ENCODE assay signal across 20 cellular contexts in genomic region chr10:79392506-79393176, GRCh38. TPM values are rescaled to one million over a fixed set of nuclear protein-coding genes. Genes with fewer than 3 reads are reported as not detected.
DNase-seq lines count a peak whose midpoint lies in the region; ATAC-seq, FAIRE-seq and TF ChIP-seq lines count a peak whose summit lies in the region.
"Had no signal": no experiment of that assay in that cellular context is flagged by ENCODE, and none has a peak within 500 bp of the region (broad histone marks: within the 10 kb centered on the region; RNA-seq: fewer than 3 reads in every experiment).

No MANE protein-coding gene starts in this region.

- H3K9me3 Mint-ChIP-seq in activated T-helper 17 cell treated with anti-CD3 and anti-CD28 coated beads, Interleukin-2, amount 50 U/mL, for 72 hours = no peaks in the 10 kb centered on the region
- no peaks in the 10 kb centered on the region for H3K9me3 Mint-ChIP-seq in endodermal cell
- H3K9me3 Mint-ChIP-seq in stimulated activated effector memory CD8-positive, alpha-beta T cell treated with anti-CD3 and anti-CD28 coated beads, Interleukin-12 subunit alpha, Interleukin-12 subunit beta, amount 100 ng/mL, for 72 hours = no peaks in the 10 kb centered on the region
- H3K9me3 Mint-ChIP-seq in CD4-positive, alpha-beta T cell = no peaks in the 10 kb centered on the region
- H3K9me3 Mint-ChIP-seq: activated T-cell treated with anti-CD3 and anti-CD28 coated beads, Interleukin-2, amount 50 U/mL, for 24 hours; naive thymus-derived CD4-positive, alpha-beta T cell had no signal

- no peak for TF ChIP-seq CTCF in endodermal cell (conservative IDR thresholded peaks at IDR 0.05)
- no peak for TF ChIP-seq CTCF in CD4-positive, alpha-beta T cell (IDR thresholded peaks at IDR 0.05)

- peak; percentile 18 for DNase-seq in endodermal cell
- DNase-seq in left lobe of liver (ENCODE audit: low spot score) = peak; percentile 30
- DNase-seq in stimulated activated effector memory CD8-positive, alpha-beta T cell treated with anti-CD3 and anti-CD28 coated beads, Interleukin-12 subunit alpha, Interleukin-12 subunit beta, amount 100 ng/mL, for 72 hours (ENCODE audit: low spot score in 2 of 2) = no peak
- no peak for DNase-seq in CD4-positive, alpha-beta T cell
- DNase-seq in GM19239 (ENCODE audit: insufficient read length, low spot score) = no peak
- DNase-seq: activated T-cell treated with anti-CD3 and anti-CD28 coated beads, Interleukin-2, amount 50 U/mL, for 24 hours; brain microvascular endothelial cell; dermis blood vessel endothelial cell; hippocampal formation; mesendoderm; naive thymus-derived CD4-positive, alpha-beta T cell; NCI-H1417; NCI-H524 had no signal

- H3K4me1 Mint-ChIP-seq in activated T-helper 17 cell treated with anti-CD3 and anti-CD28 coated beads, Interleukin-2, amount 50 U/mL, for 72 hours = no peaks in the 10 kb centered on the region
- no peaks in the 10 kb centered on the region for H3K4me1 Mint-ChIP-seq in endodermal cell
- no peaks in the 10 kb centered on the region for H3K4me1 Mint-ChIP-seq in stimulated activated effector memory CD8-positive, alpha-beta T cell treated with anti-CD3 and anti-CD28 coated beads, Interleukin-12 subunit alpha, Interleukin-12 subunit beta, amount 100 ng/mL, for 72 hours
- H3K4me1 Mint-ChIP-seq in CD4-positive, alpha-beta T cell (ENCODE audit: low read depth) = no peaks in the 10 kb centered on the region

- no peak for ATAC-seq in activated T-helper 17 cell treated with anti-CD3 and anti-CD28 coated beads, Interleukin-2, amount 50 U/mL, for 72 hours (replicated peaks)
- ATAC-seq in left lobe of liver = no peak
- no peak for ATAC-seq in stimulated activated effector memory CD8-positive, alpha-beta T cell treated with anti-CD3 and anti-CD28 coated beads, Interleukin-12 subunit alpha, Interleukin-12 subunit beta, amount 100 ng/mL, for 72 hours
- ATAC-seq in HG02884 (IDR thresholded peaks at IDR 0.05; ENCODE audit: unreplicated experiment) = no peak
- no peak for ATAC-seq in CD4-positive, alpha-beta T cell (ENCODE audit: poor library complexity)
- no peak for ATAC-seq in HG03342 (IDR thresholded peaks at IDR 0.05; ENCODE audit: unreplicated experiment)
- ATAC-seq: activated CD4-positive, CD25-positive, alpha-beta regulatory T cell treated with anti-CD3 and anti-CD28 coated beads, Interleukin-2, amount 50 U/mL, for 24 hours; naive thymus-derived CD4-positive, alpha-beta T cell had no signal

- no peaks in the 10 kb centered on the region for H3K9me3 ChIP-seq in endodermal cell (ENCODE audit: control insufficient read depth, low read length)
- no peaks in the 10 kb centered on the region for H3K9me3 ChIP-seq in CD4-positive, alpha-beta T cell (ENCODE audit: control insufficient read depth, low read length)

- POLR2A ChIA-PET in CD4-positive, alpha-beta T cell (lab: Charles Lee) = no interaction called here

- H3K27ac ChIP-seq in endodermal cell (ENCODE audit: low read depth, low read length) = no peak overlapping the region
- no peak overlapping the region for H3K27ac ChIP-seq in CD4-positive, alpha-beta T cell (ENCODE audit: low read depth, low read length)
- H3K27ac ChIP-seq: brain microvascular endothelial cell had no signal

- H3K9ac ChIP-seq in endodermal cell (ENCODE audit: extremely low read depth, low read length, poor library complexity, severe bottlenecking) = no peak overlapping the region

- H3K4me3 Mint-ChIP-seq in activated T-helper 17 cell treated with anti-CD3 and anti-CD28 coated beads, Interleukin-2, amount 50 U/mL, for 72 hours = no peak overlapping the region
- H3K4me3 Mint-ChIP-seq in endodermal cell = no peak overlapping the region
- no peak overlapping the region for H3K4me3 Mint-ChIP-seq in stimulated activated effector memory CD8-positive, alpha-beta T cell treated with anti-CD3 and anti-CD28 coated beads, Interleukin-12 subunit alpha, Interleukin-12 subunit beta, amount 100 ng/mL, for 72 hours
- no peak overlapping the region for H3K4me3 Mint-ChIP-seq in CD4-positive, alpha-beta T cell
- H3K4me3 Mint-ChIP-seq: activated naive CD8-positive, alpha-beta T cell; activated T-cell treated with anti-CD3 and anti-CD28 coated beads, Interleukin-2, amount 50 U/mL, for 24 hours; CD14-positive monocyte; naive thymus-derived CD4-positive, alpha-beta T cell had no signal

- no peaks in the 10 kb centered on the region for H3K36me3 Mint-ChIP-seq in activated T-helper 17 cell treated with anti-CD3 and anti-CD28 coated beads, Interleukin-2, amount 50 U/mL, for 72 hours (ENCODE audit: low read depth)
- H3K36me3 Mint-ChIP-seq in endodermal cell (ENCODE audit: low read depth) = peaks cover 4% of the 10 kb centered on the region
- no peaks in the 10 kb centered on the region for H3K36me3 Mint-ChIP-seq in stimulated activated effector memory CD8-positive, alpha-beta T cell treated with anti-CD3 and anti-CD28 coated beads, Interleukin-12 subunit alpha, Interleukin-12 subunit beta, amount 100 ng/mL, for 72 hours
- no peaks in the 10 kb centered on the region for H3K36me3 Mint-ChIP-seq in CD4-positive, alpha-beta T cell (ENCODE audit: low read depth)
- H3K36me3 Mint-ChIP-seq: activated naive CD8-positive, alpha-beta T cell; naive thymus-derived CD4-positive, alpha-beta T cell had no signal

- H3K27me3 ChIP-seq in endodermal cell (ENCODE audit: control insufficient read depth, insufficient read depth, low read length, poor library complexity, severe bottlenecking) = no peaks in the 10 kb centered on the region
- H3K27me3 ChIP-seq in CD4-positive, alpha-beta T cell (ENCODE audit: control insufficient read depth, insufficient read depth, low read length) = no peaks in the 10 kb centered on the region
- H3K27me3 ChIP-seq: brain microvascular endothelial cell had no signal

- 68 to 79% methylated on average over 4 to 6 of the region's 6 CpGs for WGBS in endodermal cell (ENCODE audit: insufficient coverage in 1 of 2, insufficient read length in 1 of 2), 2 experiments

- H3K36me3 ChIP-seq in endodermal cell (ENCODE audit: control insufficient read depth, insufficient read depth, low read length) = no peaks in the 10 kb centered on the region

- intact Hi-C loops in CD4-positive, alpha-beta T cell (cut with DNase I, micrococcal nuclease) = no loop called here

- FAIRE-seq in GM19239 (lab: Jason Lieb, UNC) = no peak
- FAIRE-seq: G401.6 had no signal

- no peaks in the 10 kb centered on the region for H3K27me3 Mint-ChIP-seq in activated T-helper 17 cell treated with anti-CD3 and anti-CD28 coated beads, Interleukin-2, amount 50 U/mL, for 72 hours
- H3K27me3 Mint-ChIP-seq in endodermal cell (ENCODE audit: insufficient read depth) = no peaks in the 10 kb centered on the region
- no peaks in the 10 kb centered on the region for H3K27me3 Mint-ChIP-seq in CD4-positive, alpha-beta T cell
- H3K27me3 Mint-ChIP-seq: activated naive CD8-positive, alpha-beta T cell; activated T-cell treated with anti-CD3 and anti-CD28 coated beads, Interleukin-2, amount 50 U/mL, for 24 hours had no signal

- H3K27ac Mint-ChIP-seq in activated T-helper 17 cell treated with anti-CD3 and anti-CD28 coated beads, Interleukin-2, amount 50 U/mL, for 72 hours = peak overlapping the region; percentile 4
- no peak overlapping the region for H3K27ac Mint-ChIP-seq in endodermal cell
- peak overlapping the region; percentile 0 for H3K27ac Mint-ChIP-seq in stimulated activated effector memory CD8-positive, alpha-beta T cell treated with anti-CD3 and anti-CD28 coated beads, Interleukin-12 subunit alpha, Interleukin-12 subunit beta, amount 100 ng/mL, for 72 hours
- no peak overlapping the region for H3K27ac Mint-ChIP-seq in CD4-positive, alpha-beta T cell
- H3K27ac Mint-ChIP-seq: activated naive CD8-positive, alpha-beta T cell; activated T-cell treated with anti-CD3 and anti-CD28 coated beads, Interleukin-2, amount 50 U/mL, for 24 hours had no signal

- no peaks in the 10 kb centered on the region for H3K4me1 ChIP-seq in endodermal cell (ENCODE audit: control insufficient read depth, insufficient read depth, low read length)

- no peak overlapping the region for H3K4me3 ChIP-seq in endodermal cell (ENCODE audit: low read length)

- CTCF ChIA-PET in CD4-positive, alpha-beta T cell (lab: Charles Lee) = no interaction called here

RNA-seq across cellular contexts. Expression of gene PPIF, which starts 45.4 kb away (rescaled TPM):
- total RNA-seq in activated T-helper 17 cell treated with anti-CD3 and anti-CD28 coated beads, Interleukin-2, amount 50 U/mL, for 72 hours = 100 to 1,000 TPM in 1 of 2 donors, 10 to 100 TPM in 1; 73.7 to 170 TPM
- total RNA-seq in endodermal cell (10 to 100 TPM; 50.4 to 51.0 TPM), left lobe of liver (93.4 TPM)
- 54.6 TPM for polyA plus RNA-seq in endodermal cell (2013, experiment 1 of 2)
- polyA plus RNA-seq in endodermal cell (2013, experiment 2 of 2) = 46.4 TPM
- total RNA-seq in CD4-positive, alpha-beta T cell = 10 to 100 TPM; 42.4 to 42.7 TPM

RNA-seq across cellular contexts. Expression of gene ZCCHC24, which starts 52.8 kb away (rescaled TPM):
- 1 to 10 TPM; 1.3 to 2.6 TPM for total RNA-seq in activated T-helper 17 cell treated with anti-CD3 and anti-CD28 coated beads, Interleukin-2, amount 50 U/mL, for 72 hours
- 10 to 100 TPM in 1 of 2 donors, 1 to 10 TPM in 1; 7.6 to 10.7 TPM for total RNA-seq in endodermal cell
- 11.2 TPM for polyA plus RNA-seq in endodermal cell (2013, experiment 1 of 2)
- polyA plus RNA-seq in endodermal cell (2013, experiment 2 of 2) = 11.5 TPM
- 30.5 TPM for total RNA-seq in left lobe of liver
- under 1 TPM; 0.67 to 0.85 TPM for total RNA-seq in CD4-positive, alpha-beta T cell

Comparison
In these comparisons a context has a peak if more than half of its experiments do, and no peak if none do; other contexts are left out.
1. H3K27ac Mint-ChIP-seq: peak in activated T-helper 17 cell treated with anti-CD3 and anti-CD28 coated beads, Interleukin-2, amount 50 U/mL, for 72 hours (single experiment) and stimulated activated effector memory CD8-positive, alpha-beta T cell treated with anti-CD3 and anti-CD28 coated beads, Interleukin-12 subunit alpha, Interleukin-12 subunit beta, amount 100 ng/mL, for 72 hours (single experiment); none in endodermal cell (single experiment) and CD4-positive, alpha-beta T cell (single experiment).
2. DNase-seq: peak in endodermal cell (single experiment) and left lobe of liver (single experiment); none in stimulated activated effector memory CD8-positive, alpha-beta T cell treated with anti-CD3 and anti-CD28 coated beads, Interleukin-12 subunit alpha, Interleukin-12 subunit beta, amount 100 ng/mL, for 72 hours (0 of 2), CD4-positive, alpha-beta T cell (0 of 10) and GM19239 (single experiment).